In the genomic region with DNA sequence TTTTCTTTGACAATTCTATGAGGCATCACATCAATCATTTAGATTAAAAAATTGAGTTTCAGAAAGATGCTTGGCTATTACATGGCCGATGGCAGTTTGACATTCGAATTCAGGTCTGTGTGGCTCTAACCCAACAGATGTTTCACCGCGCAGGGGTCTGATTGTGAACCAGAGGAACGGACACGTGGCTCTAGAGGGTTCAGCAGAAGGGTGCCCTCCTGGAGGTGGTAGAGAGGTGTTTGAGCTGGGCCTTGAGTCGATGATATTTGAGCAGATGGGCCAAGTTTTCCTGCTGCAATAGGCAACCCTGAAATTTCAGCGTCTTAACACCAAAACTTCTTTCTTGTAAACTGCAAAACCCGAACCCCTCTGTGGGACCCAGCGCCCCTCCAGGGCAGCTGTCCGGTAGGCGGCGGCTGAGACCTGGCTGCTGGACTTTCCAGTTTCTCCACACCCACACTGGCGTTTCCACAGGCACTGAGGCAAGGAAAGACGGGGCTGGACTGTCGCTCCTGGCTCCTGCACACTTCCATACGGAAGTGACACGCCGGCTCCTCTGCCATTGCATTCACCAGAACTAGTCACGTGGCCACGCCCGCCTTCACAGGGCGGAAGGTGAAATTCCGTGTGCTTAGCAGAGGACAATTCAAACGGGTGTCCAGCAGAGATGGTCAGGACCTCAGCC, we compare ENCODE assay signal across 15 cellular contexts. TPM values are rescaled to one million over a fixed set of nuclear protein-coding genes. Genes with fewer than 3 reads are reported as not detected.
A peak's percentile ranks its signal among the peaks of the same experiment; 100 is the strongest.
DNase-seq lines count a peak whose midpoint lies in the region; ATAC-seq, FAIRE-seq and TF ChIP-seq lines count a peak whose summit lies in the region.
"Had no signal": no experiment of that assay in that cellular context is flagged by ENCODE, and none has a peak within 500 bp of the region (broad histone marks: within the 10 kb centered on the region; RNA-seq: fewer than 3 reads in every experiment).

No MANE protein-coding gene starts in this region.

- no peak for FAIRE-seq in HepG2 (lab: Jason Lieb, UNC)
- FAIRE-seq: D721Med had no signal

- no peak overlapping the region for H3K27ac Mint-ChIP-seq in CD14-positive monocyte
- H3K27ac Mint-ChIP-seq: naive thymus-derived CD4-positive, alpha-beta T cell had no signal

- H3K36me3 Mint-ChIP-seq in CD14-positive monocyte, result no peaks in the 10 kb centered on the region

- POLR2A ChIA-PET in AG04450 (lab: Yijun Ruan, JAX), result no interaction called here
- POLR2A ChIA-PET in HepG2 (lab: Yijun Ruan, JAX), result no interaction called here

- no peaks in the 10 kb centered on the region for H3K4me1 Mint-ChIP-seq in CD14-positive monocyte
- H3K4me1 Mint-ChIP-seq: naive thymus-derived CD4-positive, alpha-beta T cell had no signal

- 82% methylated on average over 25 of the region's 25 CpGs for WGBS in HepG2 (ENCODE audit: low lambda C conversion rate)

- H3K4me2 ChIP-seq in HepG2 (ENCODE audit: low read depth, low read length), result no peak overlapping the region
- H3K4me2 ChIP-seq: PC-9 had no signal

- H3K9me3 ChIP-seq in AG04450 (ENCODE audit: control insufficient read depth, insufficient read depth, low read length) (no peaks in the 10 kb centered on the region), HepG2 (ENCODE audit: low read length) (no peaks in the 10 kb centered on the region)
- H3K9me3 ChIP-seq: psoas muscle, tibial artery had no signal

- TF ChIP-seq EP300 in HepG2 (IDR thresholded peaks at IDR 0.05; ENCODE audit: low read depth in 2 of 2, low read length in 2 of 2) (no peak), HepG2 (CRISPR knock-in tag; IDR thresholded peaks at IDR 0.05; ENCODE audit: borderline replicate concordance) (no peak)

- H4K20me1 ChIP-seq in HepG2 (ENCODE audit: insufficient read depth, low read length), result no peaks in the 10 kb centered on the region

- ATAC-seq in HepG2 (no peak; the same call in 2 of the 3 replicates), HG03159 (IDR thresholded peaks at IDR 0.05; ENCODE audit: unreplicated experiment) (no peak)
- ATAC-seq: naive thymus-derived CD4-positive, alpha-beta T cell had no signal

- H3K27me3 Mint-ChIP-seq in CD14-positive monocyte (ENCODE audit: low read depth in 3 of 3), result peaks cover 17 to 45% (median 19%) of the 10 kb centered on the region in 3 donors

- no peaks in the 10 kb centered on the region for H3K36me3 ChIP-seq in HepG2 (replicated peaks in 1 of 2; ENCODE audit: control insufficient read depth in 1 of 2, insufficient read depth in 2 of 2, low read length in 2 of 2)
- H3K36me3 ChIP-seq: tibial artery had no signal

- H2AFZ ChIP-seq in HepG2 (ENCODE audit: low read length), result no peak overlapping the region
- H2AFZ ChIP-seq: PC-9 had no signal

- peaks cover 3% of the 10 kb centered on the region for H3K27me3 ChIP-seq in AG04450 (ENCODE audit: control insufficient read depth, insufficient read depth, low read length)
- H3K27me3 ChIP-seq in HepG2 (ENCODE audit: control insufficient read depth in 1 of 2, insufficient read depth in 2 of 2, low read length in 2 of 2), result no peaks in the 10 kb centered on the region
- H3K27me3 ChIP-seq: dorsolateral prefrontal cortex had no signal

- BruUV-seq in HepG2 (replicated peaks; lab: Mats Ljungman, UMichigan), result no TSS peak

- TF ChIP-seq CTCF in AG04450 (IDR thresholded peaks at IDR 0.05; ENCODE audit: low read depth, low read length), result no peak
- no peak for TF ChIP-seq CTCF in CD14-positive monocyte (IDR thresholded peaks at IDR 0.05)
- TF ChIP-seq CTCF in HepG2 (CRISPR knock-in tag; IDR thresholded peaks at IDR 0.05), result no peak

- peak overlapping the region; percentile 45 to 80 for H3K4me3 Mint-ChIP-seq in CD14-positive monocyte

- intact Hi-C loops in CD14-positive monocyte (cut with micrococcal nuclease), result no loop called here
- intact Hi-C loops in HepG2 (cut with micrococcal nuclease; ENCODE audit: unreplicated experiment), result no loop called here

- CTCF ChIA-PET in AG04450 (lab: Charles Lee), result no interaction called here
- CTCF ChIA-PET in HepG2 (lab: Yijun Ruan, JAX; ENCODE audit: low intra/inter-chr PET ratio, low total read pairs), result no interaction called here

- in situ Hi-C loops in HepG2 (cut with HindIII; ENCODE audit: extremely low pct_ligation_motif_present, low pct_unique_long_range_greater_than_20kb), result no loop called here

- DNase-seq in AG04450 (ENCODE audit: low read depth, low spot score), result no peak
- DNase-seq in CD14-positive monocyte (ENCODE audit: low spot score), result no peak
- DNase-seq in NCI-H1930 (lab: John Stamatoyannopoulos, UW), result peak; percentile 8 to 22
- DNase-seq in HepG2 (ENCODE audit: low spot score), result no peak
- DNase-seq in stimulated activated CD4-positive, alpha-beta T cell treated with anti-CD3 and anti-CD28 coated beads, Interleukin-2, amount 100 ng/mL, for 24 hours, result no peak
- DNase-seq in hepatic stellate cell (ENCODE audit: low spot score), result no peak
- DNase-seq: activated CD4-positive, alpha-beta T cell treated with anti-CD3 and anti-CD28 coated beads for 48 hours; dorsolateral prefrontal cortex; KG1; naive thymus-derived CD4-positive, alpha-beta T cell; PC-9; psoas muscle; tibial artery had no signal

- H3K9ac ChIP-seq in HepG2 (ENCODE audit: insufficient read depth, low read depth, low read length), result no peak overlapping the region

- peaks cover 0 to 4% (median 0%) of the 10 kb centered on the region in 7 donors for H3K9me3 Mint-ChIP-seq in CD14-positive monocyte

- TF ChIP-seq POLR2A in HepG2 (IDR thresholded peaks at IDR 0.05; ENCODE audit: insufficient read depth in 1 of 2, low read depth in 2 of 2, low read length in 2 of 2), result no peak

- H3K4me1 ChIP-seq in HepG2 (ENCODE audit: insufficient read depth, low read length), result peaks cover 33% of the 10 kb centered on the region
- H3K4me1 ChIP-seq: psoas muscle, tibial artery had no signal

- H3K27ac ChIP-seq in AG04450 (ENCODE audit: low read depth, low read length) (no peak overlapping the region), HepG2 (ENCODE audit: extremely low read length, insufficient read depth, low read length) (no peak overlapping the region)
- H3K27ac ChIP-seq: dorsolateral prefrontal cortex, PC-9, psoas muscle, tibial artery had no signal

- TF ChIP-seq RAD21 in HepG2 (CRISPR knock-in tag; IDR thresholded peaks at IDR 0.05), result no peak

- H3K4me3 ChIP-seq in AG04450 (ENCODE audit: low read depth, low read length) (peak overlapping the region; percentile 38), HepG2 (replicated peaks in 1 of 3; ENCODE audit: insufficient read depth in 1 of 3, low read depth in 2 of 3, low read length in 3 of 3) (no peak overlapping the region)
- H3K4me3 ChIP-seq: dorsolateral prefrontal cortex, PC-9, psoas muscle, tibial artery had no signal

- H3K79me2 ChIP-seq in HepG2 (ENCODE audit: insufficient read depth, low read length), result no peaks in the 10 kb centered on the region

TF ChIP-seq in HepG2, 621 proteins besides CTCF, POLR2A, EP300 and RAD21 (continues in another document):
- TF ChIP-seq ZNF772 (CRISPR knock-in tag; IDR thresholded peaks at IDR 0.05), result no peak

RNA-seq across cellular contexts. Expression of a gene that starts 11.3 kb away (rescaled TPM):
- 20.7 and 26.6 TPM in 2 replicates for polyA plus RNA-seq in AG04450 (2011; rRNA removed)
- 43.3 and 51.8 TPM in 2 replicates for polyA minus RNA-seq in AG04450 (2011; rRNA and poly(A)+ RNA removed)
- under 1 TPM in 1 of 2 donors, not detected in 1; 0.03 TPM for polyA plus RNA-seq in CD14-positive monocyte
- total RNA-seq in HepG2 (2016; rRNA removed; fragmentation: Illumina TruSeq; extraction: Trizol), result 97.8 and 136 TPM in 2 replicates
- 82.1 and 86.5 TPM in 2 replicates for total RNA-seq in HepG2 (2016; cell fraction: cytosol; rRNA removed; fragmentation: Illumina TruSeq; extraction: Trizol; ENCODE audit: low read depth)
- 90.9 and 138 TPM in 2 replicates for total RNA-seq in HepG2 (2016; cell fraction: insoluble cytoplasmic fraction; rRNA removed; fragmentation: Illumina TruSeq; extraction: Trizol)
- 67.9 and 80.5 TPM in 2 replicates for total RNA-seq in HepG2 (2016; cell fraction: membrane; rRNA removed; fragmentation: Illumina TruSeq; extraction: Trizol)
- 248 and 270 TPM in 2 replicates for total RNA-seq in HepG2 (2016; cell fraction: nucleus; rRNA removed; fragmentation: Illumina TruSeq; extraction: Trizol)
- polyA plus RNA-seq in HepG2 (2011; rRNA removed), result 151 and 156 TPM in 2 replicates
- polyA plus RNA-seq in HepG2 (2011; cell fraction: cytosol; rRNA removed), result 52.5 and 65.6 TPM in 2 replicates
- polyA plus RNA-seq in HepG2 (2011; cell fraction: nucleus; rRNA removed), result 488 and 509 TPM in 2 replicates
- polyA plus RNA-seq in HepG2 (2012), result 141 and 152 TPM in 2 replicates
- polyA plus RNA-seq in HepG2 (2016; cell fraction: cytosol; fragmentation: Illumina TruSeq; extraction: Trizol; ENCODE audit: low read depth), result 1.8 and 2.1 TPM in 2 replicates
- 62.7 and 70.2 TPM in 2 replicates for polyA plus RNA-seq in HepG2 (2016; cell fraction: insoluble cytoplasmic fraction; fragmentation: Illumina TruSeq; extraction: Trizol; ENCODE audit: low read depth)
- 7.1 and 7.2 TPM in 2 replicates for polyA plus RNA-seq in HepG2 (2016; cell fraction: membrane; fragmentation: Illumina TruSeq; extraction: Trizol; ENCODE audit: low read depth)
- 361 and 384 TPM in 2 replicates for polyA plus RNA-seq in HepG2 (2016; cell fraction: nucleus; fragmentation: Illumina TruSeq; extraction: Trizol; ENCODE audit: insufficient read depth, low read depth)
- 24.6 and 223 TPM in 2 replicates for polyA minus RNA-seq in HepG2 (2011; rRNA and poly(A)+ RNA removed; ENCODE audit: low replicate concordance)
- 115 and 134 TPM in 2 replicates for polyA minus RNA-seq in HepG2 (2011; cell fraction: cytosol; rRNA and poly(A)+ RNA removed)
- 847 and 897 TPM in 2 replicates for polyA minus RNA-seq in HepG2 (2011; cell fraction: nucleus; rRNA and poly(A)+ RNA removed)

Comparison
In these comparisons a context has a peak if more than half of its experiments do, and no peak if none do; other contexts are left out.
1. DNase-seq: peak in NCI-H1930 (2 of 2); none in AG04450 (single experiment), CD14-positive monocyte (single experiment), HepG2 (single experiment), stimulated activated CD4-positive, alpha-beta T cell treated with anti-CD3 and anti-CD28 coated beads, Interleukin-2, amount 100 ng/mL, for 24 hours (0 of 2) and hepatic stellate cell (single experiment).